Comparison of ENCODE assay signal across 10 cellular contexts in the genomic region with DNA sequence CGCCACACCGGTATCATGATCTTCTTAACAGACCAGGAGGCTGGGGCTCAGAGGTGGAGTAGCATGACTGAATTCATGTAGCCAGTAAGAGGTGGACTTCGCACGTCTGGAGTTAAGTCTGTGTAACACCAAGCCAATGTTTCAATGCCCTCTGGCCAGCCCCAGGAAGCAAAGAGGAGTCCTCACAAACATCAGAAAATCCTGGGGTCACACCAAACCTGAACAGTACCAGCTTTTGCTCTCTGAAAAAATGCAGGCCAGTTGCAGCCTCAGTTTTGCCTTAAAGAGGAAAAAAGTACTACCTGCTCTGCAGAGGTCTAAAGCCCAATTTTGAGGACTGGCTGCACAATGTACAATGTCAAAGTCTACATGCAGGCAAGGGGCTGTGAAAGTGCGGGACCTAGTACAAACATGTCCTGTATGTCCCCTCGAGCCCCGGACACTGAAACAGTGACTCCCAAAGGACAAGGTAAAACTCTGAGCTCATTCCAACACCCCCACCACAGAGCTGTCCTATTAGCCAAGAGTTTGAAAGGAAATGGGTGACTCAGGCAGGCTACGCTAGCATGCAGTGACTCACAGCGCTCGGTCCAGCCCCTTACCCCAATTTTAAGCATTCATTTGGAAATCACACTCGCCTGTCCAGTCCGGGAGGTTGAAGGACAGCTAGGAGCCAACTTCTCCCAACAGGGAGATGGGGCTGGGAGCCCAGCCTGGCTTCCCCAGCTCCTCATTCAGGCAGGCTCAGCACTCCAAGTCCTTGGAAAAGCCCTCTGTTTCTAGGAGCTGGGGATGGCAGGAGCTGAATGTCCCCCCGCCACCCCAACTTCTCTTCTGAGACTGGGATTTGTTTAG. TPM values are rescaled to one million over a fixed set of nuclear protein-coding genes. Genes with fewer than 3 reads are reported as not detected.
DNase-seq lines count a peak whose midpoint lies in the region; ATAC-seq and TF ChIP-seq lines count a peak whose summit lies in the region.
"Had no signal": no experiment of that assay in that cellular context is flagged by ENCODE, and none has a peak within 500 bp of the region (broad histone marks: within the 10 kb centered on the region; RNA-seq: fewer than 3 reads in every experiment).

No MANE protein-coding gene starts in this region.

- no peaks in the 10 kb centered on the region for H3K36me3 ChIP-seq in gastroesophageal sphincter

- DNase-seq in activated naive CD8-positive, alpha-beta T cell treated with anti-CD3 and anti-CD28 coated beads, Interleukin-2, amount 50 U/mL, for 24 hours, result no peak
- no peak for DNase-seq in activated naive CD8-positive, alpha-beta T cell treated with anti-CD3 and anti-CD28 coated beads for 36 hours
- DNase-seq in T1000 (lab: John Stamatoyannopoulos, UW) (peak; percentile 74), renal cortical epithelial cell (ENCODE audit: low read depth) (peak; percentile 93), middle frontal gyrus (ENCODE audit: extremely low spot score, low spot score) (no peak), NCI-H1694 treated with DMSO at 0.1 percent for 48 hours (lab: John Stamatoyannopoulos, UW) (no peak)

- H3K4me1 ChIP-seq in gastroesophageal sphincter, result peaks cover 5 to 92% (median 68%) of the 10 kb centered on the region in 3 donors

- peak overlapping the region in 1 of 2 donors; percentile 80 for H3K4me3 ChIP-seq in gastroesophageal sphincter
- H3K4me3 ChIP-seq: GM12878 had no signal

- H3K27me3 ChIP-seq in gastroesophageal sphincter, result no peaks in the 10 kb centered on the region

- TF ChIP-seq POLR2A in gastroesophageal sphincter (IDR thresholded peaks at IDR 0.05), result peak in 1 of 2 donors; percentile 31

- H3K9me3 Mint-ChIP-seq in activated naive CD8-positive, alpha-beta T cell treated with anti-CD3 and anti-CD28 coated beads, Interleukin-2, amount 50 U/mL, for 24 hours, result no peaks in the 10 kb centered on the region
- H3K9me3 Mint-ChIP-seq in activated naive CD8-positive, alpha-beta T cell treated with anti-CD3 and anti-CD28 coated beads for 36 hours, result no peaks in the 10 kb centered on the region
- H3K9me3 Mint-ChIP-seq: activated naive CD4-positive, alpha-beta T cell treated with anti-CD3 and anti-CD28 coated beads, Interleukin-2, amount 50 U/mL, for 24 hours had no signal

- no peak for ATAC-seq in activated naive CD8-positive, alpha-beta T cell treated with anti-CD3 and anti-CD28 coated beads, Interleukin-2, amount 50 U/mL, for 24 hours
- peak; percentile 80 for ATAC-seq in gastroesophageal sphincter
- no peak for ATAC-seq in HG03460 (IDR thresholded peaks at IDR 0.05; ENCODE audit: unreplicated experiment)
- ATAC-seq: GM12878 had no signal

- H3K4me1 Mint-ChIP-seq in activated naive CD8-positive, alpha-beta T cell treated with anti-CD3 and anti-CD28 coated beads, Interleukin-2, amount 50 U/mL, for 24 hours, result peaks cover 62% of the 10 kb centered on the region
- peaks cover 33% of the 10 kb centered on the region for H3K4me1 Mint-ChIP-seq in activated naive CD8-positive, alpha-beta T cell treated with anti-CD3 and anti-CD28 coated beads for 36 hours

- peaks cover 45% of the 10 kb centered on the region for H3K36me3 Mint-ChIP-seq in activated naive CD8-positive, alpha-beta T cell treated with anti-CD3 and anti-CD28 coated beads, Interleukin-2, amount 50 U/mL, for 24 hours (ENCODE audit: low read depth)
- peaks cover 10% of the 10 kb centered on the region for H3K36me3 Mint-ChIP-seq in activated naive CD8-positive, alpha-beta T cell treated with anti-CD3 and anti-CD28 coated beads for 36 hours
- H3K36me3 Mint-ChIP-seq: activated naive CD4-positive, alpha-beta T cell treated with anti-CD3 and anti-CD28 coated beads, Interleukin-2, amount 50 U/mL, for 24 hours had no signal

- H3K27ac Mint-ChIP-seq in activated naive CD8-positive, alpha-beta T cell treated with anti-CD3 and anti-CD28 coated beads, Interleukin-2, amount 50 U/mL, for 24 hours, result no peak overlapping the region
- H3K27ac Mint-ChIP-seq in activated naive CD8-positive, alpha-beta T cell treated with anti-CD3 and anti-CD28 coated beads for 36 hours, result no peak overlapping the region
- H3K27ac Mint-ChIP-seq: activated naive CD4-positive, alpha-beta T cell treated with anti-CD3 and anti-CD28 coated beads, Interleukin-2, amount 50 U/mL, for 24 hours had no signal

- TF ChIP-seq EP300 in gastroesophageal sphincter (IDR thresholded peaks at IDR 0.05), result no peak

- peak overlapping the region; percentile 57 for H3K4me3 Mint-ChIP-seq in activated naive CD8-positive, alpha-beta T cell treated with anti-CD3 and anti-CD28 coated beads, Interleukin-2, amount 50 U/mL, for 24 hours
- no peak overlapping the region for H3K4me3 Mint-ChIP-seq in activated naive CD8-positive, alpha-beta T cell treated with anti-CD3 and anti-CD28 coated beads for 36 hours
- H3K4me3 Mint-ChIP-seq: activated naive CD4-positive, alpha-beta T cell treated with anti-CD3 and anti-CD28 coated beads, Interleukin-2, amount 50 U/mL, for 24 hours had no signal

- no peaks in the 10 kb centered on the region for H3K27me3 Mint-ChIP-seq in activated naive CD8-positive, alpha-beta T cell treated with anti-CD3 and anti-CD28 coated beads, Interleukin-2, amount 50 U/mL, for 24 hours
- H3K27me3 Mint-ChIP-seq in activated naive CD8-positive, alpha-beta T cell treated with anti-CD3 and anti-CD28 coated beads for 36 hours, result peaks cover 35% of the 10 kb centered on the region

- H3K9me3 ChIP-seq in gastroesophageal sphincter, result no peaks in the 10 kb centered on the region

- 0 to 11% methylated on average over 1 to 6 of the region's 13 CpGs for WGBS in gastroesophageal sphincter (ENCODE audit: low coverage in 1 of 2), 2 donors

- TF ChIP-seq CTCF in gastroesophageal sphincter (IDR thresholded peaks at IDR 0.05), result no peak

- peak overlapping the region; percentile 85 to 96 (median 95) for H3K27ac ChIP-seq in gastroesophageal sphincter

RNA-seq across cellular contexts. Expression of gene SDC4, which starts 4.1 kb away (rescaled TPM):
- 10 to 100 TPM; 24.6 to 25.5 TPM for total RNA-seq in activated naive CD8-positive, alpha-beta T cell treated with anti-CD3 and anti-CD28 coated beads for 36 hours
- total RNA-seq in gastroesophageal sphincter (100 to 1,000 TPM in 1 of 4 donors, 10 to 100 TPM in 3; 75.1 to 182 (median 84.2) TPM), renal cortical epithelial cell (500 and 534 TPM in 2 replicates)

RNA-seq across cellular contexts. Expression of gene SYS1, which starts 18.9 kb away (rescaled TPM):
- total RNA-seq in activated naive CD8-positive, alpha-beta T cell treated with anti-CD3 and anti-CD28 coated beads for 36 hours, result 10 to 100 TPM; 21.5 to 26.6 TPM
- 10 to 100 TPM; 29.3 to 55.3 (median 34.7) TPM for total RNA-seq in gastroesophageal sphincter
- total RNA-seq in renal cortical epithelial cell, result 23.6 and 41.0 TPM in 2 replicates

RNA-seq across cellular contexts. Expression of gene TP53TG5, which starts 34.0 kb away (rescaled TPM):
- under 1 TPM; 0.40 to 0.41 TPM for total RNA-seq in activated naive CD8-positive, alpha-beta T cell treated with anti-CD3 and anti-CD28 coated beads for 36 hours
- total RNA-seq in gastroesophageal sphincter (not detected), renal cortical epithelial cell (not detected in 2 replicates)
- total RNA-seq: GM12878 had no signal

RNA-seq across cellular contexts. Expression of gene MATN4, which starts 36.0 kb away (rescaled TPM):
- total RNA-seq in activated naive CD8-positive, alpha-beta T cell treated with anti-CD3 and anti-CD28 coated beads for 36 hours, result 1 to 10 TPM in 1 of 2 experiments, under 1 TPM in 1; 0.64 to 1.1 TPM
- total RNA-seq in gastroesophageal sphincter (not detected), renal cortical epithelial cell (not detected in 2 replicates)
- total RNA-seq: GM12878 had no signal

RNA-seq across cellular contexts. Expression of gene RBPJL, which starts 37.5 kb away (rescaled TPM):
- not detected for total RNA-seq in activated naive CD8-positive, alpha-beta T cell treated with anti-CD3 and anti-CD28 coated beads for 36 hours
- total RNA-seq in gastroesophageal sphincter, result not detected
- total RNA-seq in renal cortical epithelial cell, result not detected in 2 replicates

Comparison
In these comparisons a context has a peak if more than half of its experiments do, and no peak if none do; other contexts are left out.
1. DNase-seq: peak in T1000 (single experiment) and renal cortical epithelial cell (single experiment); none in activated naive CD8-positive, alpha-beta T cell treated with anti-CD3 and anti-CD28 coated beads, Interleukin-2, amount 50 U/mL, for 24 hours (single experiment), activated naive CD8-positive, alpha-beta T cell treated with anti-CD3 and anti-CD28 coated beads for 36 hours (single experiment), middle frontal gyrus (single experiment) and NCI-H1694 treated with DMSO at 0.1 percent for 48 hours (single experiment).